Comparison of ENCODE assay signal across 1 cellular context in genomic region chr7:5494683-5495561, GRCh38.
TF ChIP-seq lines count a peak whose summit lies in the region.

No MANE protein-coding gene starts in this region.

TF ChIP-seq in HepG2, 621 proteins besides CTCF, POLR2A, EP300 and RAD21 (continued from another document and continues in another):
- TF ChIP-seq, protein P1, sequence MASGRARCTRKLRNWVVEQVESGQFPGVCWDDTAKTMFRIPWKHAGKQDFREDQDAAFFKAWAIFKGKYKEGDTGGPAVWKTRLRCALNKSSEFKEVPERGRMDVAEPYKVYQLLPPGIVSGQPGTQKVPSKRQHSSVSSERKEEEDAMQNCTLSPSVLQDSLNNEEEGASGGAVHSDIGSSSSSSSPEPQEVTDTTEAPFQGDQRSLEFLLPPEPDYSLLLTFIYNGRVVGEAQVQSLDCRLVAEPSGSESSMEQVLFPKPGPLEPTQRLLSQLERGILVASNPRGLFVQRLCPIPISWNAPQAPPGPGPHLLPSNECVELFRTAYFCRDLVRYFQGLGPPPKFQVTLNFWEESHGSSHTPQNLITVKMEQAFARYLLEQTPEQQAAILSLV (CRISPR knock-in tag; IDR thresholded peaks at IDR 0.05; ENCODE audit: borderline replicate concordance): no peak
- TF ChIP-seq ZNF619 (CRISPR knock-in tag; IDR thresholded peaks at IDR 0.05) (peak; percentile 71; the same call in 1 of the 2 replicates), NR2F2 (IDR thresholded peaks at IDR 0.05; ENCODE audit: borderline replicate concordance, low read depth) (no peak), ZNF138 (CRISPR knock-in tag; IDR thresholded peaks at IDR 0.05; ENCODE audit: low read depth) (no peak), IKZF4 (CRISPR knock-in tag; IDR thresholded peaks at IDR 0.05; ENCODE audit: borderline replicate concordance, low read depth, not compliant biosample characterization) (no peak), ARNTL (CRISPR knock-in tag; IDR thresholded peaks at IDR 0.05) (no peak), TCF7L2 (IDR thresholded peaks at IDR 0.05; ENCODE audit: low read depth, low read length) (no peak), ZFYVE20 (CRISPR knock-in tag; IDR thresholded peaks at IDR 0.05; ENCODE audit: borderline replicate concordance, low read depth) (no peak), NCOR1 (IDR thresholded peaks at IDR 0.05; ENCODE audit: borderline replicate concordance, low read length) (no peak), ZEB1 (IDR thresholded peaks at IDR 0.05; ENCODE audit: insufficient replicate concordance, low read depth) (peak; percentile 33), FOSL1 (CRISPR knock-in tag; IDR thresholded peaks at IDR 0.05; ENCODE audit: borderline replicate concordance) (no peak), HIVEP1 (CRISPR knock-in tag; IDR thresholded peaks at IDR 0.05) (no peak), SIN3B (IDR thresholded peaks at IDR 0.05; ENCODE audit: low read length) (no peak), ZNF318 (CRISPR knock-in tag; IDR thresholded peaks at IDR 0.05) (no peak), KAT7 (CRISPR knock-in tag; IDR thresholded peaks at IDR 0.05; ENCODE audit: borderline replicate concordance) (0 out of 2 replicates have a peak, but pooled peaks have one; percentile 33), MLLT10 (CRISPR knock-in tag; IDR thresholded peaks at IDR 0.05) (no peak), ZNF672 (CRISPR knock-in tag; IDR thresholded peaks at IDR 0.05) (no peak), PHF5A (CRISPR knock-in tag; IDR thresholded peaks at IDR 0.05; ENCODE audit: low read depth, unreplicated experiment) (no peak), JARID2 (CRISPR knock-in tag; IDR thresholded peaks at IDR 0.05; ENCODE audit: insufficient replicate concordance) (no peak), POLR2AphosphoS2 (IDR thresholded peaks at IDR 0.05; ENCODE audit: low read depth, low read length) (no peak), ZFP36L1 (CRISPR knock-in tag; IDR thresholded peaks at IDR 0.05) (no peak), ZSCAN25 (CRISPR knock-in tag; IDR thresholded peaks at IDR 0.05) (no peak), GTF2F1 (IDR thresholded peaks at IDR 0.05; ENCODE audit: low read length) (no peak), TEAD3 (CRISPR knock-in tag; optimal IDR thresholded peaks at IDR 0.05; ENCODE audit: borderline replicate concordance) (peak; percentile 25), ZNF547 (CRISPR knock-in tag; IDR thresholded peaks at IDR 0.05) (no peak), ZNF660 (CRISPR knock-in tag; IDR thresholded peaks at IDR 0.05; ENCODE audit: borderline replicate concordance, low read depth) (no peak), ZSCAN30 (CRISPR knock-in tag; IDR thresholded peaks at IDR 0.05) (no peak), SAFB2 (CRISPR knock-in tag; IDR thresholded peaks at IDR 0.05; ENCODE audit: borderline replicate concordance, low read depth) (no peak; the same call in 1 of the 2 replicates), HDAC2 (CRISPR knock-in tag; IDR thresholded peaks at IDR 0.05) (0 out of 2 replicates have a peak, but pooled peaks have one; percentile 23), SKI (IDR thresholded peaks at IDR 0.05; ENCODE audit: partially characterized antibody) (no peak), ATF7-NPFF (CRISPR knock-in tag; IDR thresholded peaks at IDR 0.05; ENCODE audit: low read depth) (no peak), ZNF354B (CRISPR knock-in tag; IDR thresholded peaks at IDR 0.05) (no peak), PPARG (CRISPR knock-in tag; conservative IDR thresholded peaks at IDR 0.05) (no peak), SMARCC2 (IDR thresholded peaks at IDR 0.05) (no peak), SIN3A (IDR thresholded peaks at IDR 0.05; ENCODE audit: borderline replicate concordance, low read depth, low read length) (no peak), NCOA1 (CRISPR knock-in tag; IDR thresholded peaks at IDR 0.05) (peak; percentile 37; the same call in 1 of the 2 replicates), FOXA3 (CRISPR knock-in tag; IDR thresholded peaks at IDR 0.05) (no peak), SRSF1 (optimal IDR thresholded peaks at IDR 0.05; ENCODE audit: low read depth, low read length) (no peak), MXI1 (IDR thresholded peaks at IDR 0.05; ENCODE audit: borderline replicate concordance, low read depth, low read length) (no peak), SOX13 (IDR thresholded peaks at IDR 0.05) (no peak), SOX13 (CRISPR knock-in tag; conservative IDR thresholded peaks at IDR 0.05 in 1 of 2, IDR thresholded peaks at IDR 0.05 in 1 of 2) (no peak), ZNF230 (CRISPR knock-in tag; IDR thresholded peaks at IDR 0.05) (no peak), ZNF747 (CRISPR knock-in tag; IDR thresholded peaks at IDR 0.05; ENCODE audit: borderline replicate concordance) (peak; percentile 41; the same call in 1 of the 2 replicates), ASH2L (IDR thresholded peaks at IDR 0.05; ENCODE audit: insufficient read length, low read depth, low read length) (no peak), ZNF788 (CRISPR knock-in tag; IDR thresholded peaks at IDR 0.05; ENCODE audit: borderline replicate concordance) (peak; percentile 76; the same call in 1 of the 2 replicates), ZBTB37 (CRISPR knock-in tag; IDR thresholded peaks at IDR 0.05) (no peak), HDAC1 (CRISPR knock-in tag; IDR thresholded peaks at IDR 0.05) (no peak), SALL1 (CRISPR knock-in tag; IDR thresholded peaks at IDR 0.05) (peak; percentile 60)
- TF ChIP-seq, protein P2, sequence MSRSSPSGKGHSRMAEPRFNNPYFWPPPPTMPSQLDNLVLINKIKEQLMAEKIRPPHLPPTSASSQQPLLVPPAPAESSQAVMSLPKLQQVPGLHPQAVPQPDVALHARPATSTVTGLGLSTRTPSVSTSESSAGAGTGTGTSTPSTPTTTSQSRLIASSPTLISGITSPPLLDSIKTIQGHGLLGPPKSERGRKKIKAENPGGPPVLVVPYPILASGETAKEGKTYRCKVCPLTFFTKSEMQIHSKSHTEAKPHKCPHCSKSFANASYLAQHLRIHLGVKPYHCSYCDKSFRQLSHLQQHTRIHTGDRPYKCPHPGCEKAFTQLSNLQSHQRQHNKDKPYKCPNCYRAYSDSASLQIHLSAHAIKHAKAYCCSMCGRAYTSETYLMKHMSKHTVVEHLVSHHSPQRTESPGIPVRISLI (CRISPR knock-in tag; IDR thresholded peaks at IDR 0.05; ENCODE audit: borderline replicate concordance): peak; percentile 71; the same call in 1 of the 2 replicates
- TF ChIP-seq, protein P3, sequence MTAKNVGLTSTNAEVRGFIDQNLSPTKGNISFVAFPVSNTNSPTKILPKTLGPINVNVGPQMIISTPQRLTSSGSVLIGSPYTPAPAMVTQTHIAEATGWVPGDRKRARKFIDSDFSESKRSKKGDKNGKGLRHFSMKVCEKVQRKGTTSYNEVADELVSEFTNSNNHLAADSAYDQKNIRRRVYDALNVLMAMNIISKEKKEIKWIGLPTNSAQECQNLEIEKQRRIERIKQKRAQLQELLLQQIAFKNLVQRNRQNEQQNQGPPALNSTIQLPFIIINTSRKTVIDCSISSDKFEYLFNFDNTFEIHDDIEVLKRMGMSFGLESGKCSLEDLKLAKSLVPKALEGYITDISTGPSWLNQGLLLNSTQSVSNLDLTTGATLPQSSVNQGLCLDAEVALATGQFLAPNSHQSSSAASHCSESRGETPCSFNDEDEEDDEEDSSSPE (CRISPR knock-in tag; IDR thresholded peaks at IDR 0.05): no peak
- TF ChIP-seq, protein P4, sequence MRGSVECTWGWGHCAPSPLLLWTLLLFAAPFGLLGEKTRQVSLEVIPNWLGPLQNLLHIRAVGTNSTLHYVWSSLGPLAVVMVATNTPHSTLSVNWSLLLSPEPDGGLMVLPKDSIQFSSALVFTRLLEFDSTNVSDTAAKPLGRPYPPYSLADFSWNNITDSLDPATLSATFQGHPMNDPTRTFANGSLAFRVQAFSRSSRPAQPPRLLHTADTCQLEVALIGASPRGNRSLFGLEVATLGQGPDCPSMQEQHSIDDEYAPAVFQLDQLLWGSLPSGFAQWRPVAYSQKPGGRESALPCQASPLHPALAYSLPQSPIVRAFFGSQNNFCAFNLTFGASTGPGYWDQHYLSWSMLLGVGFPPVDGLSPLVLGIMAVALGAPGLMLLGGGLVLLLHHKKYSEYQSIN (CRISPR knock-in tag; IDR thresholded peaks at IDR 0.05; ENCODE audit: borderline replicate concordance): no peak
- TF ChIP-seq, protein P5, sequence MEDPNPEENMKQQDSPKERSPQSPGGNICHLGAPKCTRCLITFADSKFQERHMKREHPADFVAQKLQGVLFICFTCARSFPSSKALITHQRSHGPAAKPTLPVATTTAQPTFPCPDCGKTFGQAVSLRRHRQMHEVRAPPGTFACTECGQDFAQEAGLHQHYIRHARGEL (CRISPR knock-in tag; IDR thresholded peaks at IDR 0.05): no peak
- TF ChIP-seq, protein P6, sequence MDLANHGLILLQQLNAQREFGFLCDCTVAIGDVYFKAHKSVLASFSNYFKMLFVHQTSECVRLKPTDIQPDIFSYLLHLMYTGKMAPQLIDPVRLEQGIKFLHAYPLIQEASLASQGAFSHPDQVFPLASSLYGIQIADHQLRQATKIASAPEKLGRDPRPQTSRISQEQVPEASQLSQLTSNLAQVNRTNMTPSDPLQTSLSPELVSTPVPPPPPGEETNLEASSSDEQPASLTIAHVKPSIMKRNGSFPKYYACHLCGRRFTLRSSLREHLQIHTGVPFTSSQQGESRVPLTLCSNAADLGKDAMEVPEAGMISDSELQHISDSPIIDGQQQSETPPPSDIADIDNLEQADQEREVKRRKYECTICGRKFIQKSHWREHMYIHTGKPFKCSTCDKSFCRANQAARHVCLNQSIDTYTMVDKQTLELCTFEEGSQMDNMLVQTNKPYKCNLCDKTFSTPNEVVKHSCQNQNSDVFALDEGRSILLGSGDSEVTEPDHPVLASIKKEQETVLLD (CRISPR knock-in tag; IDR thresholded peaks at IDR 0.05; ENCODE audit: low read depth): no peak
- TF ChIP-seq, protein P7, sequence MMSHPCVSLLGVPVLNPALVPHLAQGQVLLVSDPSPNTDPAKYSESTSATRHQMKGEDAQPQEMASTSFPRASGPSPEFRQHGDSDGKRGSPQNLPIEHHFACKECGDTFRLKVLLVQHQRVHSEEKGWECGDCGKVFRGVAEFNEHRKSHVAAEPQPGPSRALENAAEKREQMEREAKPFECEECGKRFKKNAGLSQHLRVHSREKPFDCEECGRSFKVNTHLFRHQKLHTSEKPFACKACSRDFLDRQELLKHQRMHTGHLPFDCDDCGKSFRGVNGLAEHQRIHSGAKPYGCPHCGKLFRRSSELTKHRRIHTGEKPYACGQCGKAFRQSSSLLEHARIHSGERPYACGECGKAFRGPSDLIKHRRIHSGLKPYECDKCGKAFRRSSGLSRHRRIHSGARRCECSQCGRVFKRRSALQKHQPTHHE (CRISPR knock-in tag; IDR thresholded peaks at IDR 0.05; ENCODE audit: borderline replicate concordance): no peak
